In the genomic region with DNA sequence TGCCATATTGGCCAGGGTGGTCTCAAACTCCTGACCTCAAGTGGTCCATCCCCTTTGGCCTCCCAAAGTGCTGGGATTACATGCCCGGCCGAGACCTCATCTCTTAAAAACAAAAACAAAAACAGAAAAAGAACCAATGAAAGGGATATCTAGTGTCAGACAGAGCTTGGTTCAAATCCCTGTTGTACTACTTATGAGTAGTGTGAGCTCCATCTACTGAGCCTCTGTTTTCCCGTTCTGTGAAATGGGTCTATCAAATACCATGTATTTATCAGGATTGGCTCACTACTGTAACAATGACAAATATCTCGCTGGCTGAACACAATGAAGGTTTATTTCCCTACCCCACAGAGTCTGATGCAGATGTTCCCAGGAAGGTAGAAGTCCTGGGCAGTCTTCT, we compare ENCODE assay signal across 39 cellular contexts. TPM values are rescaled to one million over a fixed set of nuclear protein-coding genes. Genes with fewer than 3 reads are reported as not detected.
"Had no signal": no experiment of that assay in that cellular context is flagged by ENCODE, and none has a peak within 500 bp of the region (broad histone marks: within the 10 kb centered on the region; RNA-seq: fewer than 3 reads in every experiment).

No MANE protein-coding gene starts in this region.

- H3K36me3 ChIP-seq: adrenal gland, brain microvascular endothelial cell, breast epithelium, WERI-Rb-1 had no signal

- H3K4me3 ChIP-seq: adrenal gland, body of pancreas, breast epithelium had no signal

- H3K36me3 Mint-ChIP-seq: activated CD4-positive, alpha-beta memory T cell treated with anti-CD3 and anti-CD28 coated beads for 36 hours; activated naive CD4-positive, alpha-beta T cell treated with anti-CD3 and anti-CD28 coated beads, Interleukin-2, amount 50 U/mL, for 72 hours; activated naive CD8-positive, alpha-beta T cell treated with anti-CD3 and anti-CD28 coated beads for 36 hours; T-cell; WTC11 had no signal

- H3K4me3 Mint-ChIP-seq: activated CD4-positive, alpha-beta memory T cell treated with anti-CD3 and anti-CD28 coated beads for 36 hours; activated CD4-positive, alpha-beta T cell treated with anti-CD3 and anti-CD28 coated beads, Interleukin-2, amount 10 ng/mL, durations not matched to agents 24 days and 14 days; activated CD8-positive, alpha-beta T cell treated with anti-CD3 and anti-CD28 coated beads for 36 hours; activated naive CD4-positive, alpha-beta T cell treated with anti-CD3 and anti-CD28 coated beads for 36 hours; activated naive CD8-positive, alpha-beta T cell treated with anti-CD3 and anti-CD28 coated beads for 36 hours; activated T-cell treated with anti-CD3 and anti-CD28 coated beads, Interleukin-2, amount 50 U/mL, for 4 hours; activated T-cell treated with anti-CD3 and anti-CD28 coated beads, Interleukin-2, amount 50 U/mL, for 72 hours; T-cell; T-helper 17 cell; WTC11 had no signal

- ATAC-seq: activated CD8-positive, alpha-beta T cell treated with anti-CD3 and anti-CD28 coated beads for 36 hours; activated naive CD4-positive, alpha-beta T cell treated with anti-CD3 and anti-CD28 coated beads, Interleukin-2, amount 50 U/mL, for 72 hours; activated T-cell treated with anti-CD3 and anti-CD28 coated beads, Interleukin-2, amount 50 U/mL, for 4 hours; activated T-cell treated with anti-CD3 and anti-CD28 coated beads, Interleukin-2, amount 50 U/mL, for 72 hours; body of pancreas; T-cell; T-helper 17 cell; WTC11 had no signal

- H3K27me3 Mint-ChIP-seq: activated CD8-positive, alpha-beta T cell treated with anti-CD3 and anti-CD28 coated beads for 36 hours; T-helper 17 cell had no signal

- H3K9me3 Mint-ChIP-seq: activated CD4-positive, alpha-beta memory T cell treated with anti-CD3 and anti-CD28 coated beads for 36 hours; activated CD4-positive, alpha-beta T cell treated with anti-CD3 and anti-CD28 coated beads, Interleukin-2, amount 10 ng/mL, durations not matched to agents 24 days and 14 days; activated CD8-positive, alpha-beta T cell treated with anti-CD3 and anti-CD28 coated beads for 36 hours; activated naive CD4-positive, alpha-beta T cell treated with anti-CD3 and anti-CD28 coated beads for 36 hours; activated naive CD4-positive, alpha-beta T cell treated with anti-CD3 and anti-CD28 coated beads, Interleukin-2, amount 50 U/mL, for 72 hours; activated naive CD8-positive, alpha-beta T cell treated with anti-CD3 and anti-CD28 coated beads for 36 hours; activated T-cell treated with anti-CD3 and anti-CD28 coated beads, Interleukin-2, amount 50 U/mL, for 4 hours; activated T-cell treated with anti-CD3 and anti-CD28 coated beads, Interleukin-2, amount 50 U/mL, for 72 hours; activated T-helper 2 cell treated with anti-CD3 and anti-CD28 coated beads, Interferon-gamma antibody, Interleukin-2, Interleukin-4, amounts not matched to agents 10 μg/mL and 5 μg/mL and 100 μg/mL, durations not matched to agents 14 hours and 24 hours and 36 hours; T-cell; WTC11 had no signal

- DNase-seq: activated CD4-positive, alpha-beta memory T cell treated with anti-CD3 and anti-CD28 coated beads for 36 hours; activated CD4-positive, alpha-beta T cell treated with anti-CD3 and anti-CD28 coated beads for 4 hours; activated CD4-positive, alpha-beta T cell treated with anti-CD3 and anti-CD28 coated beads, Interleukin-2, amount 10 ng/mL, durations not matched to agents 24 days and 14 days; activated CD4-positive, alpha-beta T cell treated with anti-CD3 and anti-CD28 coated beads, Interleukin-2, amount 50 U/mL, for 1 hour; activated CD4-positive, alpha-beta T cell treated with anti-CD3 and anti-CD28 coated beads, Interleukin-2, amount 50 U/mL, for 4 hours; activated CD4-positive, CD25-positive, alpha-beta regulatory T cell; activated CD4-positive, CD25-positive, alpha-beta regulatory T cell treated with anti-CD3 and anti-CD28 coated beads, Interleukin-2, amount 50 U/mL, for 72 hours; activated CD8-positive, alpha-beta memory T cell treated with anti-CD3 and anti-CD28 coated beads, Interleukin-2, amount 50 U/mL, for 4 hours; activated CD8-positive, alpha-beta T cell treated with anti-CD3 and anti-CD28 coated beads for 36 hours; activated effector memory CD4-positive, alpha-beta T cell treated with anti-CD3 and anti-CD28 coated beads, Interleukin-2, amount 50 U/mL, for 16 hours; activated gamma-delta T cell treated with Interleukin-2 at 50 U/mL for 16 hours; activated naive CD4-positive, alpha-beta T cell; activated naive CD4-positive, alpha-beta T cell treated with anti-CD3 and anti-CD28 coated beads for 36 hours; activated naive CD4-positive, alpha-beta T cell treated with anti-CD3 and anti-CD28 coated beads, Interleukin-2, amount 50 U/mL, for 16 hours; activated naive CD8-positive, alpha-beta T cell treated with anti-CD3 and anti-CD28 coated beads for 36 hours; activated T-cell treated with anti-CD3 and anti-CD28 coated beads for 4 hours; activated T-cell treated with anti-CD3 and anti-CD28 coated beads, Interleukin-2, amount 50 U/mL, for 1 hour; activated T-cell treated with anti-CD3 and anti-CD28 coated beads, Interleukin-2, amount 50 U/mL, for 4 hours; activated T-cell treated with anti-CD3 and anti-CD28 coated beads, Interleukin-2, amount 50 U/mL, for 72 hours; amniotic stem cell; body of pancreas; brain microvascular endothelial cell; central memory CD4-positive, alpha-beta T cell; T-cell; T-helper 17 cell; T1000; WERI-Rb-1 had no signal

- FAIRE-seq: astrocyte had no signal

- H3K27ac ChIP-seq: adrenal gland, body of pancreas, brain microvascular endothelial cell, breast epithelium, WERI-Rb-1 had no signal

- H3K4me1 ChIP-seq: adrenal gland, body of pancreas, breast epithelium had no signal

- H3K27me3 ChIP-seq: adrenal gland, body of pancreas, brain microvascular endothelial cell, breast epithelium had no signal

- H3K9me3 ChIP-seq: adrenal gland, body of pancreas, breast epithelium had no signal

- H3K27ac Mint-ChIP-seq: activated CD4-positive, alpha-beta memory T cell treated with anti-CD3 and anti-CD28 coated beads for 36 hours; activated CD4-positive, alpha-beta T cell treated with anti-CD3 and anti-CD28 coated beads, Interleukin-2, amount 10 ng/mL, durations not matched to agents 24 days and 14 days; activated CD8-positive, alpha-beta T cell treated with anti-CD3 and anti-CD28 coated beads for 36 hours; activated naive CD4-positive, alpha-beta T cell treated with anti-CD3 and anti-CD28 coated beads for 36 hours; activated naive CD4-positive, alpha-beta T cell treated with anti-CD3 and anti-CD28 coated beads, Interleukin-2, amount 50 U/mL, for 72 hours; activated naive CD8-positive, alpha-beta T cell treated with anti-CD3 and anti-CD28 coated beads for 36 hours; activated T-cell treated with anti-CD3 and anti-CD28 coated beads, Interleukin-2, amount 50 U/mL, for 72 hours; activated T-helper 2 cell treated with anti-CD3 and anti-CD28 coated beads, Interferon-gamma antibody, Interleukin-2, Interleukin-4, amounts not matched to agents 10 μg/mL and 5 μg/mL and 100 μg/mL, durations not matched to agents 14 hours and 24 hours and 36 hours; T-cell; T-helper 17 cell; WTC11 had no signal

RNA-seq across cellular contexts. Expression of gene HNF1A, which starts 36.9 kb away (rescaled TPM):
- total RNA-seq: activated CD4-positive, alpha-beta memory T cell treated with anti-CD3 and anti-CD28 coated beads for 36 hours; activated CD4-positive, alpha-beta T cell treated with anti-CD3 and anti-CD28 coated beads, Interleukin-2, amount 10 ng/mL, durations not matched to agents 24 days and 14 days; activated CD8-positive, alpha-beta memory T cell treated with anti-CD3 and anti-CD28 coated beads for 36 hours; activated CD8-positive, alpha-beta T cell treated with anti-CD3 and anti-CD28 coated beads for 36 hours; activated naive CD4-positive, alpha-beta T cell treated with anti-CD3 and anti-CD28 coated beads for 36 hours; activated naive CD4-positive, alpha-beta T cell treated with anti-CD3 and anti-CD28 coated beads, Interleukin-2, amount 50 U/mL, for 72 hours; activated naive CD8-positive, alpha-beta T cell treated with anti-CD3 and anti-CD28 coated beads for 36 hours; activated T-cell treated with anti-CD3 and anti-CD28 coated beads, Interleukin-2, amount 50 U/mL, for 4 hours; activated T-cell treated with anti-CD3 and anti-CD28 coated beads, Interleukin-2, amount 50 U/mL, for 72 hours; activated T-helper 2 cell treated with anti-CD3 and anti-CD28 coated beads, Interferon-gamma antibody, Interleukin-2, Interleukin-4, amounts not matched to agents 10 μg/mL and 5 μg/mL and 100 μg/mL, durations not matched to agents 14 hours and 24 hours and 36 hours; aorta; astrocyte; cardiac septum; cerebellum; T-cell; T-helper 1 cell treated with Interleukin-12 subunit alpha and Interleukin-12 subunit beta and Interleukin-4 antibody, amounts not matched to agents 30 ng/mL and 1 ng/mL, for 36 hours; T-helper 17 cell; T-helper 2 cell treated with Interferon-gamma antibody and Interleukin-4, amounts not matched to agents 100 ng/mL and 5 ng/mL, for 36 hours; WTC11 had no signal
